17 cellular contexts compared by ENCODE assay signal in genomic region chr4:184269879-184270430, GRCh38. TPM values are rescaled to one million over a fixed set of nuclear protein-coding genes. Genes with fewer than 3 reads are reported as not detected.
DNase-seq lines count a peak whose midpoint lies in the region; ATAC-seq and TF ChIP-seq lines count a peak whose summit lies in the region.
"Had no signal": no experiment of that assay in that cellular context is flagged by ENCODE, and none has a peak within 500 bp of the region (broad histone marks: within the 10 kb centered on the region; RNA-seq: fewer than 3 reads in every experiment).

No MANE protein-coding gene starts in this region.

- intact Hi-C loops in activated CD8-positive, alpha-beta T cell treated with anti-CD3 and anti-CD28 coated beads for 36 hours (cut with micrococcal nuclease) = loop anchor here (2.0 to 10.0 kb wide), 4 partner anchors 19 to 207 kb away; no protein-coding TSS in a partner anchor
- intact Hi-C loops in transverse colon (cut with DNase I; ENCODE audit: low total_unique reads) = loop anchor here (10.0 kb wide), 2 partner anchors 205 to 965 kb away; partner anchors contain the start of gene IRF2

- no peak for TF ChIP-seq POLR2A in transverse colon (IDR thresholded peaks at IDR 0.05)

- POLR2A ChIA-PET in activated CD8-positive, alpha-beta T cell treated with anti-CD3 and anti-CD28 coated beads for 36 hours (lab: Charles Lee) = interaction anchor here (0.9 to 5.1 kb wide), 6 partner anchors 11 to 267 kb away, joined by 3 to 48 read pairs (median 4); no protein-coding TSS in a partner anchor

- no peaks in the 10 kb centered on the region for H3K9me3 ChIP-seq in transverse colon

- no peaks in the 10 kb centered on the region for H3K27me3 Mint-ChIP-seq in stimulated activated naive CD8-positive, alpha-beta T cell treated with anti-CD3 and anti-CD28 coated beads, Interleukin-15, Interleukin-2, amounts not matched to agents 100 ng/mL and 50 ng/mL, for 24 hours
- no peaks in the 10 kb centered on the region for H3K27me3 Mint-ChIP-seq in activated CD8-positive, alpha-beta T cell treated with anti-CD3 and anti-CD28 coated beads for 36 hours
- H3K27me3 Mint-ChIP-seq: T-cell had no signal

- peaks cover 62% of the 10 kb centered on the region for H3K4me1 Mint-ChIP-seq in stimulated activated naive CD8-positive, alpha-beta T cell treated with anti-CD3 and anti-CD28 coated beads, Interleukin-15, Interleukin-2, amounts not matched to agents 100 ng/mL and 50 ng/mL, for 24 hours (ENCODE audit: low read depth)
- peaks cover 54% of the 10 kb centered on the region for H3K4me1 Mint-ChIP-seq in activated CD8-positive, alpha-beta T cell treated with anti-CD3 and anti-CD28 coated beads for 36 hours (ENCODE audit: low read depth)

- H3K4me3 Mint-ChIP-seq in stimulated activated naive CD8-positive, alpha-beta T cell treated with anti-CD3 and anti-CD28 coated beads, Interleukin-15, Interleukin-2, amounts not matched to agents 100 ng/mL and 50 ng/mL, for 24 hours = no peak overlapping the region
- no peak overlapping the region for H3K4me3 Mint-ChIP-seq in activated CD8-positive, alpha-beta T cell treated with anti-CD3 and anti-CD28 coated beads for 36 hours
- H3K4me3 Mint-ChIP-seq: T-cell had no signal

- no peaks in the 10 kb centered on the region for H3K36me3 Mint-ChIP-seq in stimulated activated naive CD8-positive, alpha-beta T cell treated with anti-CD3 and anti-CD28 coated beads, Interleukin-15, Interleukin-2, amounts not matched to agents 100 ng/mL and 50 ng/mL, for 24 hours (ENCODE audit: low read depth)
- H3K36me3 Mint-ChIP-seq in activated CD8-positive, alpha-beta T cell treated with anti-CD3 and anti-CD28 coated beads for 36 hours (ENCODE audit: low read depth) = no peaks in the 10 kb centered on the region
- H3K36me3 Mint-ChIP-seq: T-cell had no signal

- TF ChIP-seq EP300 in transverse colon (IDR thresholded peaks at IDR 0.05; ENCODE audit: low read depth) = no peak

- 50 to 70% methylated on average over 5 of the region's 5 CpGs for WGBS in transverse colon (ENCODE audit: low coverage in 1 of 2), 2 donors

- no peaks in the 10 kb centered on the region for H3K9me3 Mint-ChIP-seq in stimulated activated naive CD8-positive, alpha-beta T cell treated with anti-CD3 and anti-CD28 coated beads, Interleukin-15, Interleukin-2, amounts not matched to agents 100 ng/mL and 50 ng/mL, for 24 hours
- H3K9me3 Mint-ChIP-seq in activated CD8-positive, alpha-beta T cell treated with anti-CD3 and anti-CD28 coated beads for 36 hours = no peaks in the 10 kb centered on the region

- in situ Hi-C loops in transverse colon (cut with MboI; ENCODE audit: low pct_ligation_motif_present in 1 of 4, low pct_unique_long_range_greater_than_20kb in 1 of 4, low sequenced_read_pairs in 3 of 4) = loop anchor here in 3 of 4 donors (5.0 to 25.0 kb wide), 4 partner anchors 267 to 367 kb away; partner anchors contain the start of genes CASP3 (in 1 of the 3) and PRIMPOL (in 1 of the 3)

- peak overlapping the region in 1 of 4 donors; percentile 72 for H3K27ac ChIP-seq in transverse colon

- H3K27ac Mint-ChIP-seq in stimulated activated naive CD8-positive, alpha-beta T cell treated with anti-CD3 and anti-CD28 coated beads, Interleukin-15, Interleukin-2, amounts not matched to agents 100 ng/mL and 50 ng/mL, for 24 hours = peak overlapping the region; percentile 53
- peak overlapping the region; percentile 11 for H3K27ac Mint-ChIP-seq in activated CD8-positive, alpha-beta T cell treated with anti-CD3 and anti-CD28 coated beads for 36 hours

- H3K4me3 ChIP-seq in transverse colon = no peak overlapping the region

- no peaks in the 10 kb centered on the region for H3K4me1 ChIP-seq in transverse colon

- H3K36me3 ChIP-seq in transverse colon = no peaks in the 10 kb centered on the region

- no peaks in the 10 kb centered on the region for H3K27me3 ChIP-seq in transverse colon

- no peak for DNase-seq in stimulated activated naive CD8-positive, alpha-beta T cell treated with anti-CD3 and anti-CD28 coated beads, Interleukin-15, Interleukin-2, amounts not matched to agents 100 U/mL and 50 U/mL, for 24 hours
- DNase-seq in activated CD8-positive, alpha-beta T cell treated with anti-CD3 and anti-CD28 coated beads for 36 hours = no peak
- DNase-seq in mucosa of gallbladder (ENCODE audit: low spot score) = peak; percentile 6
- DNase-seq in transverse colon = no peak
- no peak for DNase-seq in DMS79 (lab: John Stamatoyannopoulos, UW)
- DNase-seq: Calu3, NCI-H1092 treated with DMSO at 0.1 percent for 48 hours, NCI-H2107, NCI-H524, Right ventricle myocardium superior, T-cell had no signal

- CTCF ChIA-PET in activated CD8-positive, alpha-beta T cell treated with anti-CD3 and anti-CD28 coated beads for 36 hours (lab: Charles Lee) = interaction anchor here (0.6 to 4.4 kb wide), 5 partner anchors 11 to 387 kb away, joined by 3 to 33 read pairs (median 3); no protein-coding TSS in a partner anchor

- TF ChIP-seq CTCF in activated CD8-positive, alpha-beta T cell treated with anti-CD3 and anti-CD28 coated beads for 36 hours (IDR thresholded peaks at IDR 0.05) = no peak
- TF ChIP-seq CTCF in transverse colon (IDR thresholded peaks at IDR 0.05) = no peak

- no peak for ATAC-seq in stimulated activated naive CD8-positive, alpha-beta T cell treated with anti-CD3 and anti-CD28 coated beads, Interleukin-15, Interleukin-2, amounts not matched to agents 100 U/mL and 50 U/mL, for 24 hours
- ATAC-seq in activated CD8-positive, alpha-beta T cell treated with anti-CD3 and anti-CD28 coated beads for 36 hours = no peak
- no peak for ATAC-seq in GM18907 (IDR thresholded peaks at IDR 0.05; ENCODE audit: unreplicated experiment)
- ATAC-seq in GM21367 (IDR thresholded peaks at IDR 0.05; ENCODE audit: unreplicated experiment) = no peak
- ATAC-seq: esophagus mucosa, T-cell had no signal

RNA-seq across cellular contexts. Expression of gene ENPP6, which starts 52.3 kb away (rescaled TPM):
- total RNA-seq in activated CD8-positive, alpha-beta T cell treated with anti-CD3 and anti-CD28 coated beads for 36 hours = under 1 TPM; 0.27 to 0.40 TPM
- 0.60 TPM for total RNA-seq in mucosa of gallbladder
- total RNA-seq in transverse colon = under 1 TPM in 2 of 4 donors, not detected in 2; 0.14 to 0.64 TPM
- total RNA-seq: Calu3, esophagus mucosa, G401, myocyte, Right ventricle myocardium superior, T-cell had no signal
